In genomic region chr1:20147846-20148570, GRCh38 we compare ENCODE assay signal across 35 cellular contexts. TPM values are rescaled to one million over a fixed set of nuclear protein-coding genes. Genes with fewer than 3 reads are reported as not detected.
"Had no signal": no experiment of that assay in that cellular context is flagged by ENCODE, and none has a peak within 500 bp of the region (broad histone marks: within the 10 kb centered on the region; RNA-seq: fewer than 3 reads in every experiment).

No MANE protein-coding gene starts in this region.

- H3K4me3 ChIP-seq: PC-9 had no signal

- FAIRE-seq: RCC 7860 had no signal

- H3K27me3 ChIP-seq: brain microvascular endothelial cell had no signal

- H3K4me2 ChIP-seq: KMS-11, PC-9 had no signal

- H3K9me3 Mint-ChIP-seq: activated CD4-positive, alpha-beta memory T cell treated with anti-CD3 and anti-CD28 coated beads, Interleukin-2, amount 10 ng/mL, durations not matched to agents 7 days and 5 days; activated naive CD4-positive, alpha-beta T cell treated with anti-CD3 and anti-CD28 coated beads, Interleukin-2, amount 10 ng/mL, durations not matched to agents 7 days and 5 days; activated naive CD8-positive, alpha-beta T cell treated with anti-CD3 and anti-CD28 coated beads, Interleukin-2, amount 50 U/mL, for 24 hours had no signal

- H3K36me3 Mint-ChIP-seq: activated CD8-positive, alpha-beta memory T cell treated with anti-CD3 and anti-CD28 coated beads, Interleukin-2, amount 10 ng/mL, durations not matched to agents 7 days and 5 days; activated naive CD4-positive, alpha-beta T cell treated with anti-CD3 and anti-CD28 coated beads, Interleukin-2, amount 10 ng/mL, durations not matched to agents 7 days and 5 days; activated naive CD8-positive, alpha-beta T cell had no signal

- H3K27ac Mint-ChIP-seq: activated CD4-positive, alpha-beta memory T cell treated with anti-CD3 and anti-CD28 coated beads, Interleukin-2, amount 10 ng/mL, durations not matched to agents 7 days and 5 days; activated CD8-positive, alpha-beta memory T cell treated with anti-CD3 and anti-CD28 coated beads, Interleukin-2, amount 10 ng/mL, durations not matched to agents 7 days and 5 days; activated naive CD4-positive, alpha-beta T cell treated with anti-CD3 and anti-CD28 coated beads, Interleukin-2, amount 10 ng/mL, durations not matched to agents 7 days and 5 days; activated naive CD8-positive, alpha-beta T cell; activated naive CD8-positive, alpha-beta T cell treated with anti-CD3 and anti-CD28 coated beads, Interleukin-2, amount 50 U/mL, for 24 hours had no signal

- H3K27ac ChIP-seq: brain microvascular endothelial cell, KMS-11, PC-9, RWPE1, WERI-Rb-1 had no signal

- H3K27me3 Mint-ChIP-seq: activated CD4-positive, alpha-beta memory T cell treated with anti-CD3 and anti-CD28 coated beads, Interleukin-2, amount 10 ng/mL, durations not matched to agents 7 days and 5 days; activated CD8-positive, alpha-beta memory T cell treated with anti-CD3 and anti-CD28 coated beads, Interleukin-2, amount 10 ng/mL, durations not matched to agents 7 days and 5 days; activated naive CD8-positive, alpha-beta T cell had no signal

- DNase-seq: activated CD4-positive, alpha-beta memory T cell treated with anti-CD3 and anti-CD28 coated beads, Interleukin-2, amount 10 ng/mL, durations not matched to agents 7 days and 5 days; activated CD4-positive, alpha-beta T cell treated with anti-CD3 and anti-CD28 coated beads for 1 hour; activated CD4-positive, alpha-beta T cell treated with anti-CD3 and anti-CD28 coated beads for 48 hours; activated CD4-positive, CD25-positive, alpha-beta regulatory T cell; activated CD8-positive, alpha-beta memory T cell treated with anti-CD3 and anti-CD28 coated beads for 24 hours; activated CD8-positive, alpha-beta memory T cell treated with anti-CD3 and anti-CD28 coated beads, Interleukin-2, amount 10 ng/mL, durations not matched to agents 7 days and 5 days; activated CD8-positive, alpha-beta memory T cell treated with anti-CD3 and anti-CD28 coated beads, Interleukin-2, amount 50 U/mL, for 48 hours; activated effector memory CD4-positive, alpha-beta T cell treated with Interleukin-2 at 50 U/mL for 16 hours; activated naive CD4-positive, alpha-beta T cell treated with anti-CD3 and anti-CD28 coated beads, Interleukin-2, amount 10 ng/mL, durations not matched to agents 7 days and 5 days; activated naive CD8-positive, alpha-beta T cell treated with anti-CD3 and anti-CD28 coated beads, Interleukin-2, amount 50 U/mL, for 24 hours; activated T-cell treated with anti-CD3 and anti-CD28 coated beads, Interleukin-2, amount 50 U/mL, for 48 hours; amniotic stem cell; brain microvascular endothelial cell; NCI-H1092 treated with DMSO at 0.1 percent for 48 hours; NCI-H187 treated with DMSO at 0.1 percent for 48 hours; NCI-H2081; NCI-H2171 treated with DMSO at 0.1 percent for 48 hours; NCI-H2227 treated with DMSO at 0.1 percent for 48 hours; NCI-H446; NCI-H526 treated with DMSO at 0.1 percent for 48 hours; NCI-H774; PC-9; Right ventricle myocardium superior; T1000; WERI-Rb-1 had no signal

- H2AFZ ChIP-seq: PC-9 had no signal

- H3K9ac ChIP-seq: KMS-11 had no signal

- H3K4me3 Mint-ChIP-seq: activated CD4-positive, alpha-beta memory T cell treated with anti-CD3 and anti-CD28 coated beads, Interleukin-2, amount 10 ng/mL, durations not matched to agents 7 days and 5 days; activated CD8-positive, alpha-beta memory T cell treated with anti-CD3 and anti-CD28 coated beads, Interleukin-2, amount 10 ng/mL, durations not matched to agents 7 days and 5 days; activated naive CD4-positive, alpha-beta T cell treated with anti-CD3 and anti-CD28 coated beads, Interleukin-2, amount 10 ng/mL, durations not matched to agents 7 days and 5 days; activated naive CD8-positive, alpha-beta T cell; activated naive CD8-positive, alpha-beta T cell treated with anti-CD3 and anti-CD28 coated beads, Interleukin-2, amount 50 U/mL, for 24 hours had no signal

- H3K36me3 ChIP-seq: brain microvascular endothelial cell, WERI-Rb-1 had no signal

- ATAC-seq: activated CD8-positive, alpha-beta memory T cell treated with anti-CD3 and anti-CD28 coated beads, Interleukin-2, amount 10 ng/mL, durations not matched to agents 7 days and 5 days; activated naive CD8-positive, alpha-beta T cell treated with anti-CD3 and anti-CD28 coated beads, Interleukin-2, amount 50 U/mL, for 24 hours had no signal

RNA-seq across cellular contexts. Expression of gene PLA2G2F, which starts 8.9 kb away (rescaled TPM):
- total RNA-seq: activated CD4-positive, alpha-beta memory T cell treated with anti-CD3 and anti-CD28 coated beads, Interleukin-2, amount 10 ng/mL, durations not matched to agents 7 days and 5 days; activated CD8-positive, alpha-beta memory T cell treated with anti-CD3 and anti-CD28 coated beads, Interleukin-2, amount 10 ng/mL, durations not matched to agents 7 days and 5 days; aorta; LHCN-M2; M059J; OCI-LY7; Right ventricle myocardium superior; T-helper 1 cell treated with Interleukin-12 subunit alpha and Interleukin-12 subunit beta and Interleukin-4 antibody, amounts not matched to agents 30 ng/mL and 1 ng/mL, for 36 hours; T-helper 2 cell treated with Interferon-gamma antibody and Interleukin-4, amounts not matched to agents 100 ng/mL and 5 ng/mL, for 36 hours had no signal

RNA-seq across cellular contexts. Expression of gene PLA2G2D, which starts 28.7 kb away (rescaled TPM):
- total RNA-seq: activated CD4-positive, alpha-beta memory T cell treated with anti-CD3 and anti-CD28 coated beads, Interleukin-2, amount 10 ng/mL, durations not matched to agents 7 days and 5 days; activated CD8-positive, alpha-beta memory T cell treated with anti-CD3 and anti-CD28 coated beads, Interleukin-2, amount 10 ng/mL, durations not matched to agents 7 days and 5 days; LHCN-M2; M059J; OCI-LY7; PC-9; Right ventricle myocardium superior; T-helper 1 cell treated with Interleukin-12 subunit alpha and Interleukin-12 subunit beta and Interleukin-4 antibody, amounts not matched to agents 30 ng/mL and 1 ng/mL, for 36 hours; T-helper 2 cell treated with Interferon-gamma antibody and Interleukin-4, amounts not matched to agents 100 ng/mL and 5 ng/mL, for 36 hours had no signal
- polyA plus RNA-seq: aorta had no signal

RNA-seq across cellular contexts. Expression of gene UBXN10, which starts 37.9 kb away (rescaled TPM):
- total RNA-seq: LHCN-M2, M059J had no signal

RNA-seq across cellular contexts. Expression of gene PLA2G2C, which starts 38.3 kb away (rescaled TPM):
- total RNA-seq: activated CD8-positive, alpha-beta memory T cell treated with anti-CD3 and anti-CD28 coated beads, Interleukin-2, amount 10 ng/mL, durations not matched to agents 7 days and 5 days; LHCN-M2; M059J; Right ventricle myocardium superior had no signal
- polyA plus RNA-seq: aorta had no signal
